7 cellular contexts compared by ENCODE assay signal in the genomic region with DNA sequence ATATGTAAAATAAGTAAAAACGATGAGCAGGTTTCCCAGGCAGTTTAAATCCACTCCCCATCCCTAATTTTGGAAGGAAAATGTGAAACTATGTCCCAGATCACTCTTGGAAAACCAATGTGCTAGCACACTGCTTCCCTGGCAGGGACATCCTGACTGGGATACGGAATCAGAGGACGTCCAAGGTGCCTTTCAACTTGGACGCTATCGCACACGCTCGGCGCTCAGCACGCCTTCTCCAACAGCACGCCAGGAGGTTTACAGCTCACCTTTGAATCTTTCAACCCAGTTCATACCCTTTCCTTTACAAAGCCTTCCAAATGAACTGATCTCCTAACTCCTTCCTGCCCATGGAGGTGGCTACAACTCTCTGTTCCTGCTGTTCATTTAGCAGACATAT. TPM values are rescaled to one million over a fixed set of nuclear protein-coding genes. Genes with fewer than 3 reads are reported as not detected.
"Had no signal": no experiment of that assay in that cellular context is flagged by ENCODE, and none has a peak within 500 bp of the region (broad histone marks: within the 10 kb centered on the region; RNA-seq: fewer than 3 reads in every experiment).

No MANE protein-coding gene starts in this region.

- DNase-seq: GM23248, GOT3, H7, HCEC 1CT, KBM-7 had no signal

- FAIRE-seq: HepG2 had no signal

- H3K27ac ChIP-seq: GM23248 had no signal

- H3K4me3 ChIP-seq: GM23248 had no signal

- ATAC-seq: HepG2 had no signal

RNA-seq across cellular contexts. Expression of a gene that starts 47.1 kb away (rescaled TPM):
- polyA plus RNA-seq: IgD-negative memory B cell had no signal
